19 cellular contexts compared by ENCODE assay signal in the genomic region with DNA sequence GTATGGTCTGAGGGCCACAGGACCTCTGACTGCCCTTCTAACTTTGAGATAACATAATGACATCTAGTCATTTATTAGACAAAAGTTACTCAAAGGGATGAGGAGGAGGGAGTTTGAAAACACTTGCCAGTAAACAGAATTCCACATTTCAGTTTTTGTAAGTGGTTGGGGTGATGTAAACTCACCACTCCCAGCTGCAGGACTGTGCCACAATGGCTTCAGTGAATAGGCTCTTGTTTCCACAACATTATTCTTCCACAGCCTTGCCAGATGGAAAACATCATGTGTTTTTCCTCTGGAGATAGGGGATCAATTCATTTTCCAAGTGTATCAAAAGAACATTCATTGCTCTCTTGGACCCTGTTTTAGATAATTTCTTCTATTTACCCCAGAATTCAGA.
DNase-seq lines count a peak whose midpoint lies in the region; ATAC-seq, FAIRE-seq and TF ChIP-seq lines count a peak whose summit lies in the region.
"Had no signal": no experiment of that assay in that cellular context is flagged by ENCODE, and none has a peak within 500 bp of the region (broad histone marks: within the 10 kb centered on the region; RNA-seq: fewer than 3 reads in every experiment).

No MANE protein-coding gene starts in this region.

- H3K4me3 ChIP-seq in GM23248, result no peak overlapping the region
- no peak overlapping the region for H3K4me3 ChIP-seq in pancreas
- no peak overlapping the region for H3K4me3 ChIP-seq in coronary artery
- H3K4me3 ChIP-seq: SJSA1 had no signal

- no peak overlapping the region for H3K9ac ChIP-seq in GM23248

- FAIRE-seq in pancreas (lab: Jason Lieb, UNC), result no peak

- H3K9me2 ChIP-seq in GM23248 (ENCODE audit: insufficient read depth), result no peaks in the 10 kb centered on the region

- H3K4me2 ChIP-seq in GM23248 (ENCODE audit: unreplicated experiment), result no peak overlapping the region

- H4K20me1 ChIP-seq in GM23248 (ENCODE audit: insufficient read depth), result no peaks in the 10 kb centered on the region

- H3K9me3 Mint-ChIP-seq in activated CD4-positive, alpha-beta T cell treated with anti-CD3 and anti-CD28 coated beads, Interleukin-2, amount 10 ng/mL, durations not matched to agents 24 days and 14 days, result peaks cover 4% of the 10 kb centered on the region

- in situ Hi-C loops in GM23248 (cut with MboI) (no loop called here), G401 (cut with HindIII; ENCODE audit: low sequenced_read_pairs) (no loop called here)

- no peaks in the 10 kb centered on the region for H3K36me3 Mint-ChIP-seq in activated CD4-positive, alpha-beta T cell treated with anti-CD3 and anti-CD28 coated beads, Interleukin-2, amount 10 ng/mL, durations not matched to agents 24 days and 14 days (ENCODE audit: low read depth)

- no peak overlapping the region for H3K27ac Mint-ChIP-seq in activated CD4-positive, alpha-beta T cell treated with anti-CD3 and anti-CD28 coated beads, Interleukin-2, amount 10 ng/mL, durations not matched to agents 24 days and 14 days

- no peaks in the 10 kb centered on the region for H3K27me3 Mint-ChIP-seq in activated CD4-positive, alpha-beta T cell treated with anti-CD3 and anti-CD28 coated beads, Interleukin-2, amount 10 ng/mL, durations not matched to agents 24 days and 14 days

- no peaks in the 10 kb centered on the region for H3K4me1 ChIP-seq in GM23248 (ENCODE audit: insufficient read depth)
- peaks cover 5 to 22% (median 20%) of the 10 kb centered on the region in 3 donors for H3K4me1 ChIP-seq in pancreas
- H3K4me1 ChIP-seq: BE2C, SJSA1 had no signal

- H3K79me2 ChIP-seq in GM23248 (ENCODE audit: insufficient read depth), result no peaks in the 10 kb centered on the region

- peak in 3 of 4 donors; percentile 40 to 49 (median 49) for ATAC-seq in pancreas
- ATAC-seq: HCT116 had no signal

- no peaks in the 10 kb centered on the region for H3K9me3 ChIP-seq in GM23248 (ENCODE audit: low read depth)
- H3K9me3 ChIP-seq in pancreas, result no peaks in the 10 kb centered on the region
- H3K9me3 ChIP-seq: BE2C, SJSA1 had no signal

- H3K36me3 ChIP-seq in GM23248 (ENCODE audit: low read depth), result no peaks in the 10 kb centered on the region
- H3K36me3 ChIP-seq in pancreas, result no peaks in the 10 kb centered on the region
- H3K36me3 ChIP-seq: BE2C, SJSA1 had no signal

- TF ChIP-seq CTCF in pancreas (IDR thresholded peaks at IDR 0.05) (no peak), coronary artery (IDR thresholded peaks at IDR 0.05) (no peak)

- H3K27me3 ChIP-seq in GM23248 (replicated peaks; ENCODE audit: insufficient read depth) (no peaks in the 10 kb centered on the region), pancreas (no peaks in the 10 kb centered on the region)
- H3K27me3 ChIP-seq: BE2C, SJSA1 had no signal

- H3K27ac ChIP-seq in GM23248 (no peak overlapping the region), pancreas (peak overlapping the region in 1 of 4 donors; percentile 10), coronary artery (no peak overlapping the region)
- H3K27ac ChIP-seq: SJSA1 had no signal

- DNase-seq in AG08395 (ENCODE audit: low spot score), result peak; percentile 17
- DNase-seq in GM23248, result no peak
- DNase-seq in epidermal melanocyte (ENCODE audit: insufficient read length, low spot score), result peak; percentile 46
- no peak for DNase-seq in pancreas
- DNase-seq in G401 (ENCODE audit: low spot score), result no peak
- no peak for DNase-seq in activated CD4-positive, alpha-beta T cell treated with anti-CD3 and anti-CD28 coated beads, Interleukin-2, amount 10 ng/mL, durations not matched to agents 24 days and 14 days
- DNase-seq in coronary artery (ENCODE audit: low spot score), result no peak
- DNase-seq: BE2C; EL; GOT3; KG1; NCI-H1092; NCI-H1436; NCI-H1930; NCI-H524; NCI-H774; NK-92 treated with Interleukin-12 subunit alpha and Interleukin-12 subunit beta, amount 100 ng/mL, for 24 hours had no signal

- 0 out of 2 replicates have a peak overlapping the region, but pooled peaks have one; percentile 18 for H2AFZ ChIP-seq in GM23248

- no peak overlapping the region for H3K4me3 Mint-ChIP-seq in activated CD4-positive, alpha-beta T cell treated with anti-CD3 and anti-CD28 coated beads, Interleukin-2, amount 10 ng/mL, durations not matched to agents 24 days and 14 days

- H3F3A ChIP-seq in GM23248 (ENCODE audit: insufficient read depth), result no peaks in the 10 kb centered on the region

- H3K4me1 Mint-ChIP-seq in activated CD4-positive, alpha-beta T cell treated with anti-CD3 and anti-CD28 coated beads, Interleukin-2, amount 10 ng/mL, durations not matched to agents 24 days and 14 days, result no peaks in the 10 kb centered on the region

- intact Hi-C loops in pancreas (cut with DNase I), result no loop called here
- intact Hi-C loops in activated CD4-positive, alpha-beta T cell treated with anti-CD3 and anti-CD28 coated beads, Interleukin-2, amount 10 ng/mL, durations not matched to agents 24 days and 14 days (cut with micrococcal nuclease), result no loop called here

Comparison
In these comparisons a context has a peak if more than half of its experiments do, and no peak if none do; other contexts are left out.
1. DNase-seq: peak in AG08395 (single experiment) and epidermal melanocyte (single experiment); none in GM23248 (single experiment), pancreas (0 of 6), G401 (single experiment), activated CD4-positive, alpha-beta T cell treated with anti-CD3 and anti-CD28 coated beads, Interleukin-2, amount 10 ng/mL, durations not matched to agents 24 days and 14 days (single experiment) and coronary artery (single experiment).